18 cellular contexts compared by ENCODE assay signal in the genomic region with DNA sequence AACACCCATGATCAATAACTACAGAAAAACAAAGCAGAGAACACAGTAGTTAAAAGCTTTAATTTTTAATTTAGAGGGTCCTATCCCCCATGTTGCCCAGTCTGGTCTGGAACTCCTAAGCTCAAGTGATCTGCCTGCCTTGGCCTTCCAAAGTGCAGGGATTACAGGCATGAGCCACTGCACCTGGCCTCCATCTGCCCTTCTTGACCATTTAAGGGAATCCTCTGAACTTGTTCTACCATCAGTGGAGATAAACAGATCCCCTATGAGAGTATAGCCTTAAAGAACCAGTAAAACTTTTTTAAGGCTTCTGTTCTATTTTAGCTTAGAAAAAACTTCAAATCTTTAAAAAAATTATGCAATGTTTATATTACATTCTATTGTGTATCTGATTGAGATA.
"Had no signal": no experiment of that assay in that cellular context is flagged by ENCODE, and none has a peak within 500 bp of the region (broad histone marks: within the 10 kb centered on the region; RNA-seq: fewer than 3 reads in every experiment).

No MANE protein-coding gene starts in this region.

- FAIRE-seq: frontal cortex, islet of Langerhans, small intestine had no signal

- H3K36me3 Mint-ChIP-seq: naive thymus-derived CD4-positive, alpha-beta T cell had no signal

- H3K27ac ChIP-seq: dorsolateral prefrontal cortex, heart right ventricle, neutrophil, stomach had no signal

- H3K4me3 ChIP-seq: dorsolateral prefrontal cortex, heart right ventricle, stomach had no signal

- H3K4me1 ChIP-seq: heart right ventricle, stomach had no signal

- H3K9me3 ChIP-seq: neutrophil had no signal

- H3K36me3 ChIP-seq: heart right ventricle, neutrophil, stomach had no signal

- DNase-seq: cortex of kidney; dorsolateral prefrontal cortex; effector CD8-positive, alpha-beta T cell; heart right ventricle; hypothalamus; kidney glomerular epithelial cell; mesendoderm; naive thymus-derived CD4-positive, alpha-beta T cell; posterior cingulate gyrus; small intestine; stimulated activated CD4-positive, alpha-beta T cell treated with anti-CD3 and anti-CD28 coated beads, Interleukin-12 subunit alpha, Interleukin-12 subunit beta, amount 100 ng/mL, for 4 hours; stimulated activated naive CD4-positive, alpha-beta T cell; stomach; substantia nigra; trophoblast cell had no signal

- H3K27me3 ChIP-seq: stomach had no signal

- H3K4me3 Mint-ChIP-seq: naive thymus-derived CD4-positive, alpha-beta T cell had no signal

- H3K27ac Mint-ChIP-seq: naive thymus-derived CD4-positive, alpha-beta T cell had no signal

- H3K4me1 Mint-ChIP-seq: naive thymus-derived CD4-positive, alpha-beta T cell had no signal
